In the genomic region with DNA sequence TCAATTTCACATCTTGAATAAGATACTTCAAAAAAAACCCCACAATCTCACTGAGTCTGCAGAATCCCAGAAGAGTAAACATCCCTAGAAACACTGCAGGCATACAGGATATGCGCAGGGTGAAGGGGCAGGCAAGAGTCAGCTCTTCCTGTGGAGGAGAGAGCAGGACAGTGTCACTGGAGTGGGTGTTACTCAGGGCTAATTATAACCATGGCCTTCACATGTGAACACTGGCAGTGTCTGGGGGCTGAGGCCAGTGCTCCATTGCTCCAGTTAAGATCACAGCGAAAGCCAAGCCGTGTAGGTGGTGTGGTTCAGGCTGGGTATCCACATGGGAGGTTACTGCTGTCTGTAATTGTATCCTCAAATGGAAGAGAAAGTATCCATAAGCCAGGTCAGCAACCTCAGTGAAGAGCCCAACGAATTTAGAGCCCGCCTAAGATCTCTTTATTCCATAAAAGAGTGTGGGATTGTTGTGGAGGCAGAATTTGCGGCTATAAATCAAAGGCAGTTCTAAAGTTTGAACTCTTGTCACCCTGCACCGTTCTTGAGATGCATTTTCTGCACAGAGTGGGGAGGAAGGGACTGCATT, we compare ENCODE assay signal across 21 cellular contexts.
DNase-seq lines count a peak whose midpoint lies in the region; ATAC-seq and TF ChIP-seq lines count a peak whose summit lies in the region.
"Had no signal": no experiment of that assay in that cellular context is flagged by ENCODE, and none has a peak within 500 bp of the region (broad histone marks: within the 10 kb centered on the region; RNA-seq: fewer than 3 reads in every experiment).

No MANE protein-coding gene starts in this region.

- no peak overlapping the region for H3K9ac ChIP-seq in mesendoderm (ENCODE audit: low read length)

- H3K4ac ChIP-seq in mesendoderm (ENCODE audit: low read depth, low read length): no peak overlapping the region

- WGBS in mesendoderm (ENCODE audit: extremely low coverage, insufficient coverage, low lambda C conversion rate): no CpG with 5 or more reads among the region's 7 CpGs
- 65 to 71% methylated on average over 7 of the region's 7 CpGs for WGBS in testis, 2 donors

- H2BK5ac ChIP-seq in mesendoderm (ENCODE audit: low read length): no peak overlapping the region

- TF ChIP-seq CTCF in left ventricle myocardium inferior (IDR thresholded peaks at IDR 0.05; ENCODE audit: borderline replicate concordance) (no peak), chondrocyte (IDR thresholded peaks at IDR 0.05) (no peak), testis (IDR thresholded peaks at IDR 0.05) (no peak)

- no peaks in the 10 kb centered on the region for H3K9me3 ChIP-seq in left ventricle myocardium inferior (replicated peaks)
- no peaks in the 10 kb centered on the region for H3K9me3 ChIP-seq in testis
- H3K9me3 ChIP-seq: lower lobe of right lung had no signal

- H3K27ac ChIP-seq in left ventricle myocardium inferior (replicated peaks) (no peak overlapping the region), mesendoderm (ENCODE audit: low read depth, low read length) (no peak overlapping the region), testis (no peak overlapping the region)
- H3K27ac ChIP-seq: lower lobe of right lung had no signal

- H3K27me3 Mint-ChIP-seq in chondrocyte (ENCODE audit: low read depth): no peaks in the 10 kb centered on the region
- no peaks in the 10 kb centered on the region for H3K27me3 Mint-ChIP-seq in activated T-helper 1 cell treated with anti-CD3 and anti-CD28 coated beads, Interleukin-12 subunit alpha, Interleukin-12 subunit beta, Interleukin-2, Interleukin-4 antibody, amounts not matched to agents 30 ng/mL and 10 ng/mL and 1 ng/mL, durations not matched to agents 14 hours and 24 hours and 36 hours (ENCODE audit: insufficient read depth)

- H3K18ac ChIP-seq in mesendoderm (ENCODE audit: low read length): no peak overlapping the region

- H3K4me1 Mint-ChIP-seq in chondrocyte (ENCODE audit: low read depth): peaks cover 26% of the 10 kb centered on the region
- no peaks in the 10 kb centered on the region for H3K4me1 Mint-ChIP-seq in activated T-helper 1 cell treated with anti-CD3 and anti-CD28 coated beads, Interleukin-12 subunit alpha, Interleukin-12 subunit beta, Interleukin-2, Interleukin-4 antibody, amounts not matched to agents 30 ng/mL and 10 ng/mL and 1 ng/mL, durations not matched to agents 14 hours and 24 hours and 36 hours (ENCODE audit: low read depth)

- no peak for TF ChIP-seq POLR2A in testis (IDR thresholded peaks at IDR 0.05)

- H3K27me3 ChIP-seq in left ventricle myocardium inferior (ENCODE audit: low read depth) (no peaks in the 10 kb centered on the region), mesendoderm (ENCODE audit: insufficient read depth, low read length, poor library complexity) (no peaks in the 10 kb centered on the region), testis (no peaks in the 10 kb centered on the region)

- H2AK5ac ChIP-seq in mesendoderm (ENCODE audit: low read length): no peak overlapping the region

- no peak overlapping the region for H3K4me3 Mint-ChIP-seq in chondrocyte (ENCODE audit: unreplicated experiment)
- no peak overlapping the region for H3K4me3 Mint-ChIP-seq in activated T-helper 1 cell treated with anti-CD3 and anti-CD28 coated beads, Interleukin-12 subunit alpha, Interleukin-12 subunit beta, Interleukin-2, Interleukin-4 antibody, amounts not matched to agents 30 ng/mL and 10 ng/mL and 1 ng/mL, durations not matched to agents 14 hours and 24 hours and 36 hours
- H3K4me3 Mint-ChIP-seq: H9 had no signal

- H3K23ac ChIP-seq in mesendoderm (ENCODE audit: low read length): no peak overlapping the region

- no peaks in the 10 kb centered on the region for H3K79me1 ChIP-seq in mesendoderm (ENCODE audit: low read length)

- peaks cover 15% of the 10 kb centered on the region for H3K36me3 ChIP-seq in left ventricle myocardium inferior
- no peaks in the 10 kb centered on the region for H3K36me3 ChIP-seq in mesendoderm (ENCODE audit: control insufficient read depth, insufficient read depth, low read length)
- no peaks in the 10 kb centered on the region for H3K36me3 ChIP-seq in testis (ENCODE audit: low read depth, missing control alignments)

- no peak for DNase-seq in Right ventricle myocardium superior
- no peak for DNase-seq in left ventricle myocardium inferior
- DNase-seq in chondrocyte (ENCODE audit: low spot score): no peak
- peak; percentile 40 for DNase-seq in mesendoderm
- peak; percentile 65 for DNase-seq in testis
- no peak for DNase-seq in activated T-helper 1 cell treated with anti-CD3 and anti-CD28 coated beads, Interleukin-12 subunit alpha, Interleukin-12 subunit beta, Interleukin-2, Interleukin-4 antibody, amounts not matched to agents 30 ng/mL and 10 ng/mL and 1 ng/mL, durations not matched to agents 14 hours and 24 hours and 36 hours (ENCODE audit: low spot score)
- DNase-seq in NOMO-1 treated with dmso at 0.1 percent for 144 hours (lab: John Stamatoyannopoulos, UW; ENCODE audit: unreplicated experiment): no peak
- DNase-seq: ACHN; activated CD4-positive, alpha-beta T cell treated with anti-CD3 and anti-CD28 coated beads, Interleukin-2, amount 50 U/mL, for 1 hour; activated CD8-positive, alpha-beta memory T cell treated with anti-CD3 and anti-CD28 coated beads, Interleukin-2, amount 50 U/mL, for 4 hours; activated effector memory CD4-positive, alpha-beta T cell treated with anti-CD3 and anti-CD28 coated beads, Interleukin-2, amount 50 U/mL, for 16 hours; C1 segment of cervical spinal cord; caudate nucleus; GF-D8; H9; lower lobe of right lung; NCI-H187 treated with DMSO at 0.1 percent for 48 hours; stimulated activated CD4-positive, alpha-beta T cell treated with anti-CD3 and anti-CD28 coated beads, Interleukin-12 subunit alpha, Interleukin-12 subunit beta, amount 100 ng/mL, for 4 hours had no signal

- no peak overlapping the region for H4K5ac ChIP-seq in mesendoderm (ENCODE audit: low read length)

- intact Hi-C loops in Right ventricle myocardium superior (cut with DNase I): no loop called here
- intact Hi-C loops in left ventricle myocardium inferior (cut with micrococcal nuclease): no loop called here
- intact Hi-C loops in testis (cut with DNase I; ENCODE audit: low total_unique reads): no loop called here
- intact Hi-C loops in activated T-helper 1 cell treated with anti-CD3 and anti-CD28 coated beads, Interleukin-12 subunit alpha, Interleukin-12 subunit beta, Interleukin-2, Interleukin-4 antibody, amounts not matched to agents 30 ng/mL and 10 ng/mL and 1 ng/mL, durations not matched to agents 14 hours and 24 hours and 36 hours (cut with micrococcal nuclease): no loop called here

- no peak overlapping the region for H3K56ac ChIP-seq in mesendoderm (ENCODE audit: low read length)

- no peaks in the 10 kb centered on the region for H3K79me2 ChIP-seq in mesendoderm (ENCODE audit: control insufficient read depth, insufficient read depth, low read length)

- H3K4me3 ChIP-seq in left ventricle myocardium inferior (no peak overlapping the region), mesendoderm (ENCODE audit: low read length) (no peak overlapping the region), testis (no peak overlapping the region)
- H3K4me3 ChIP-seq: GM12878, K562, lower lobe of right lung had no signal

- H3K36me3 Mint-ChIP-seq in chondrocyte (ENCODE audit: low read depth): peaks cover 41% of the 10 kb centered on the region
- H3K36me3 Mint-ChIP-seq in activated T-helper 1 cell treated with anti-CD3 and anti-CD28 coated beads, Interleukin-12 subunit alpha, Interleukin-12 subunit beta, Interleukin-2, Interleukin-4 antibody, amounts not matched to agents 30 ng/mL and 10 ng/mL and 1 ng/mL, durations not matched to agents 14 hours and 24 hours and 36 hours (ENCODE audit: low read depth): no peaks in the 10 kb centered on the region

- ATAC-seq in Right ventricle myocardium superior (ENCODE audit: poor library complexity): peak; percentile 81
- no peak for ATAC-seq in activated CD4-positive, CD25-positive, alpha-beta regulatory T cell treated with anti-CD3 and anti-CD28 coated beads, Interleukin-2, amount 50 U/mL, for 24 hours
- ATAC-seq: GM12878, K562, lower lobe of right lung had no signal

- no peak overlapping the region for H4K8ac ChIP-seq in mesendoderm (ENCODE audit: low read depth, low read length)

- H3K9me3 Mint-ChIP-seq in chondrocyte (ENCODE audit: low read depth): peaks cover 7% of the 10 kb centered on the region
- H3K9me3 Mint-ChIP-seq in activated T-helper 1 cell treated with anti-CD3 and anti-CD28 coated beads, Interleukin-12 subunit alpha, Interleukin-12 subunit beta, Interleukin-2, Interleukin-4 antibody, amounts not matched to agents 30 ng/mL and 10 ng/mL and 1 ng/mL, durations not matched to agents 14 hours and 24 hours and 36 hours: no peaks in the 10 kb centered on the region
- H3K9me3 Mint-ChIP-seq: H9 had no signal

- H3K27ac Mint-ChIP-seq in chondrocyte (ENCODE audit: unreplicated experiment): peak overlapping the region; percentile 24
- no peak overlapping the region for H3K27ac Mint-ChIP-seq in activated T-helper 1 cell treated with anti-CD3 and anti-CD28 coated beads, Interleukin-12 subunit alpha, Interleukin-12 subunit beta, Interleukin-2, Interleukin-4 antibody, amounts not matched to agents 30 ng/mL and 10 ng/mL and 1 ng/mL, durations not matched to agents 14 hours and 24 hours and 36 hours
- H3K27ac Mint-ChIP-seq: H9 had no signal

- no peak overlapping the region for H2BK15ac ChIP-seq in mesendoderm (replicated peaks; ENCODE audit: low read depth)

- no peak overlapping the region for H2BK120ac ChIP-seq in mesendoderm (ENCODE audit: low read depth, low read length)

- H3K4me2 ChIP-seq in mesendoderm (ENCODE audit: low read length): no peak overlapping the region

- H3K4me1 ChIP-seq in left ventricle myocardium inferior (peaks cover 15% of the 10 kb centered on the region), mesendoderm (ENCODE audit: control insufficient read depth, low read depth, low read length) (peaks cover 3% of the 10 kb centered on the region), testis (peaks cover 25% of the 10 kb centered on the region)
- H3K4me1 ChIP-seq: lower lobe of right lung had no signal

Comparison
In these comparisons a context has a peak if more than half of its experiments do, and no peak if none do; other contexts are left out.
1. DNase-seq: peak in mesendoderm (single experiment) and testis (single experiment); none in Right ventricle myocardium superior (single experiment), left ventricle myocardium inferior (single experiment), chondrocyte (single experiment), activated T-helper 1 cell treated with anti-CD3 and anti-CD28 coated beads, Interleukin-12 subunit alpha, Interleukin-12 subunit beta, Interleukin-2, Interleukin-4 antibody, amounts not matched to agents 30 ng/mL and 10 ng/mL and 1 ng/mL, durations not matched to agents 14 hours and 24 hours and 36 hours (single experiment) and NOMO-1 treated with dmso at 0.1 percent for 144 hours (single experiment).